8 cellular contexts compared by ENCODE assay signal in genomic region chr2:206085742-206086445, GRCh38. TPM values are rescaled to one million over a fixed set of nuclear protein-coding genes. Genes with fewer than 3 reads are reported as not detected.
DNase-seq lines count a peak whose midpoint lies in the region; ATAC-seq and TF ChIP-seq lines count a peak whose summit lies in the region.

Gene INO80D (minus strand): TSS chr2:206086174. CDS start chr2:206063016, 23,158 bp downstream.

- peaks cover 33% of the 10 kb centered on the region for H3K4me1 ChIP-seq in Loucy (ENCODE audit: insufficient read depth, low read length, poor library complexity, severe bottlenecking)
- no peaks in the 10 kb centered on the region; the same call in 1 of the 2 replicates for H3K4me1 ChIP-seq in SJSA1 (replicated peaks)
- peaks cover 17% of the 10 kb centered on the region for H3K4me1 ChIP-seq in testis

- peak within 1 kb of the TSS; percentile 79 for H2AFZ ChIP-seq in Loucy (ENCODE audit: low read length)

- peaks cover 21% of the 10 kb centered on the region for H4K20me1 ChIP-seq in Loucy (ENCODE audit: insufficient read depth, low read length, poor library complexity, severe bottlenecking)

- DNase-seq in GDM1 (lab: John Stamatoyannopoulos, UW), result peak; percentile 80
- DNase-seq in H7, result peak; percentile 83
- DNase-seq in SJSA1 (ENCODE audit: low read depth in 1 of 2, low spot score in 2 of 2), result peak; percentile 80 to 94
- peak; percentile 81 for DNase-seq in activated naive CD4-positive, alpha-beta T cell treated with Interleukin-2 at 50 U/mL for 16 hours
- peak; percentile 84 for DNase-seq in globus pallidus (ENCODE audit: low spot score)
- DNase-seq in omental fat pad (ENCODE audit: low spot score), result peak; percentile 36
- DNase-seq in testis, result peak; percentile 88

- ATAC-seq in omental fat pad (ENCODE audit: low FRiP score), result peak; percentile 78

- TF ChIP-seq POLR2A in testis (IDR thresholded peaks at IDR 0.05), result no peak

- H3K27ac ChIP-seq in SJSA1 (peak within 1 kb of the TSS; percentile 88), testis (peak within 1 kb of the TSS; percentile 99)

- peaks cover 88% of the 10 kb centered on the region for H3K79me2 ChIP-seq in Loucy (ENCODE audit: insufficient read depth, low read length)

- H3K4me3 ChIP-seq in H7 (ENCODE audit: insufficient read depth, low read depth, low read length), result peak within 1 kb of the TSS; percentile 49
- peak within 1 kb of the TSS; percentile 97 for H3K4me3 ChIP-seq in Loucy (ENCODE audit: low read length, poor library complexity, severe bottlenecking)
- peak within 1 kb of the TSS; percentile 90 for H3K4me3 ChIP-seq in SJSA1
- peak within 1 kb of the TSS; percentile 81 for H3K4me3 ChIP-seq in testis

- H3K27me3 ChIP-seq in H7 (ENCODE audit: control insufficient read depth, insufficient read depth, low read length), result no peaks in the 10 kb centered on the region
- no peaks in the 10 kb centered on the region for H3K27me3 ChIP-seq in Loucy (ENCODE audit: insufficient read depth, low read length, poor library complexity, severe bottlenecking)
- H3K27me3 ChIP-seq in SJSA1 (replicated peaks), result no peaks in the 10 kb centered on the region
- H3K27me3 ChIP-seq in testis, result no peaks in the 10 kb centered on the region

- intact Hi-C loops in testis (cut with DNase I; ENCODE audit: low total_unique reads), result no loop called here

- peak within 1 kb of the TSS; percentile 100 for H3K9ac ChIP-seq in Loucy (ENCODE audit: low read depth, low read length, poor library complexity, severe bottlenecking)

- no peaks in the 10 kb centered on the region; the same call in none of the 2 replicates for H3K36me3 ChIP-seq in H7 (replicated peaks; ENCODE audit: control insufficient read depth, insufficient read depth, low read length)
- H3K36me3 ChIP-seq in Loucy (ENCODE audit: insufficient read depth, low read length), result no peaks in the 10 kb centered on the region; the same call in 1 of the 2 replicates
- H3K36me3 ChIP-seq in SJSA1, result peaks cover 12% of the 10 kb centered on the region
- H3K36me3 ChIP-seq in testis (ENCODE audit: low read depth, missing control alignments), result no peaks in the 10 kb centered on the region

- WGBS in testis, 2 donors, result 0% methylated on average over 29 to 39 of the region's 39 CpGs

- H3K9me3 ChIP-seq in Loucy (ENCODE audit: insufficient read depth, low read depth, low read length) (no peaks in the 10 kb centered on the region), SJSA1 (replicated peaks) (no peaks in the 10 kb centered on the region), testis (no peaks in the 10 kb centered on the region)

- no peaks in the 10 kb centered on the region for H3K9me2 ChIP-seq in Loucy (replicated peaks; ENCODE audit: low read depth, low read length)

- H3K4me2 ChIP-seq in Loucy (ENCODE audit: low read depth, low read length, poor library complexity, severe bottlenecking), result peak within 1 kb of the TSS; percentile 98

- peaks cover 3% of the 10 kb centered on the region for H3F3A ChIP-seq in Loucy (ENCODE audit: low read depth)

- peak; percentile 64 for TF ChIP-seq CTCF in Loucy (conservative IDR thresholded peaks at IDR 0.05; ENCODE audit: low read length)
- TF ChIP-seq CTCF in omental fat pad (IDR thresholded peaks at IDR 0.05), result peak in 1 of 3 donors; percentile 5
- TF ChIP-seq CTCF in testis (IDR thresholded peaks at IDR 0.05), result peak in 2 of 3 experiments; percentile 20 to 30

RNA-seq across cellular contexts. Expression of gene INO80D, which starts in this region (rescaled TPM):
- 9.0 and 11.3 TPM in 2 replicates for total RNA-seq in H7 (2014; rRNA removed; shearing (Covaris generic))
- total RNA-seq in SJSA1 (2014; rRNA removed; shearing (Covaris generic)), result 5.5 and 5.7 TPM in 2 replicates
- total RNA-seq in omental fat pad (10 to 100 TPM; 15.3 to 22.0 (median 18.5) TPM), testis (10 to 100 TPM; 28.2 to 31.6 TPM)
- polyA plus RNA-seq in testis (ENCODE audit: insufficient read depth, low read depth, low replicate concordance), result 5.3 TPM

Comparison
In these comparisons a context has a peak if more than half of its experiments do, and no peak if none do; other contexts are left out.
1. Peak in every context shown above with its lines: DNase-seq, ATAC-seq, H3K4me3 ChIP-seq and H3K27ac ChIP-seq.
2. DNase-seq: peak in every context shown above with its lines; median percentile 88 in testis; 87 in SJSA1; 84 in globus pallidus; 83 in H7; 81 in activated naive CD4-positive, alpha-beta T cell treated with Interleukin-2 at 50 U/mL for 16 hours; 80 in GDM1; 36 in omental fat pad.